ENCODE assay signal across 28 cellular contexts in the genomic region with DNA sequence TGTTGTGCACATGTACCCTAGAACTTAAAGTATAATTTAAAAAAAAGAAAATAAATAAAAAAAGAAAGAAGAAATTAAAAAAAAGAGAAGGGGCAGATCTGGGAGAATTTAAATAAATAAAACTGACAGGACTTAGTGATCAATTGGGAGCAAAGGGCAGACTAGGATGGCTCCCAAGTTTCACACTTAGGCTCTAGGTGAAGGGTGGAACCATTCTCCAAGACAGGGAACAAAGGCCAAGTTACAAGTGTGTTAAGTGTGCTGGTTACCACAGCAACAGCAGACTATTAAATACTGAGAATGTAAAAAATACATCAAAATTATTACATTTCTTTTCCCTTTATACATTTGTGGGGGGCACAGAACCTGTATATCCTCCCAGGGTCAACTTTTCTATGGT. TPM values are rescaled to one million over a fixed set of nuclear protein-coding genes. Genes with fewer than 3 reads are reported as not detected.
"Had no signal": no experiment of that assay in that cellular context is flagged by ENCODE, and none has a peak within 500 bp of the region (broad histone marks: within the 10 kb centered on the region; RNA-seq: fewer than 3 reads in every experiment).

No MANE protein-coding gene starts in this region.

- FAIRE-seq: endometrium, keratinocyte had no signal

- H3K4me3 ChIP-seq: esophagus squamous epithelium, lung, right atrium auricular region, spleen, testis, tibial artery had no signal

- ATAC-seq: effector memory CD8-positive, alpha-beta T cell; left lobe of liver; natural killer cell treated with Interleukin-12 subunit alpha and Interleukin-12 subunit beta and Interleukin-15 and Interleukin-18, amount 100 ng/mL, for 72 hours; sciatic nerve; stimulated activated memory B cell treated with anti-CD40 and anti-IgM and Interleukin-4, amounts not matched to agents 10 μg/mL and 1 μg/mL and 100 μg/mL, for 72 hours; stimulated activated naive CD8-positive, alpha-beta T cell treated with anti-CD3 and anti-CD28 coated beads, Interleukin-15, Interleukin-2, amounts not matched to agents 100 U/mL and 50 U/mL, for 24 hours had no signal

- DNase-seq: cortex of kidney; effector memory CD8-positive, alpha-beta T cell; erythroblast; esophagus squamous epithelium; foreskin melanocyte; naive B cell; spleen; stimulated activated CD4-positive, alpha-beta T cell treated with anti-CD3 and anti-CD28 coated beads, Interleukin-4, amount 100 ng/mL, for 4 hours; stimulated activated naive CD8-positive, alpha-beta T cell treated with anti-CD3 and anti-CD28 coated beads, Interleukin-15, Interleukin-2, amounts not matched to agents 100 U/mL and 50 U/mL, for 24 hours; substantia nigra; testis; tibial artery had no signal

- H3K27ac ChIP-seq: esophagus squamous epithelium, neutrophil, parathyroid adenoma, right atrium auricular region, testis had no signal

- H2AFZ ChIP-seq: parathyroid adenoma had no signal

- H3K9me3 ChIP-seq: esophagus squamous epithelium, neutrophil, right atrium auricular region, testis, tibial artery had no signal

- H3K4me1 ChIP-seq: parathyroid adenoma, right atrium auricular region, testis had no signal

- H3K27me3 ChIP-seq: esophagus squamous epithelium, neutrophil, right atrium auricular region, spleen, testis, tibial artery had no signal

RNA-seq across cellular contexts. Expression of a gene that starts 36.4 kb away (rescaled TPM):
- total RNA-seq: dermis microvascular lymphatic vessel endothelial cell; esophagus squamous epithelium; left lobe of liver; liver; lung; mononuclear cell; natural killer cell treated with Interleukin-12 subunit alpha and Interleukin-12 subunit beta and Interleukin-15 and Interleukin-18, amount 100 ng/mL, for 72 hours; progenitor cell of endocrine pancreas; right atrium auricular region; sciatic nerve; skeletal muscle tissue; spleen had no signal
- polyA plus RNA-seq: keratinocyte, liver, lung, spleen, urinary bladder had no signal
